10 cellular contexts compared by ENCODE assay signal in genomic region chr18:49553003-49553402, GRCh38.
"Had no signal": no experiment of that assay in that cellular context is flagged by ENCODE, and none has a peak within 500 bp of the region (broad histone marks: within the 10 kb centered on the region; RNA-seq: fewer than 3 reads in every experiment).

No MANE protein-coding gene starts in this region.

- H3K9ac ChIP-seq: GM23248 had no signal

- H2AFZ ChIP-seq: GM23248 had no signal

- ATAC-seq: HepG2, K562 had no signal

- H3K27ac ChIP-seq: GM23248, HL-60 had no signal

- FAIRE-seq: H54, HepG2, K562 had no signal

- DNase-seq: GM23248, GOT3, H9, HCEC 1CT, IMR-90, KG1 had no signal

- H3K4me3 ChIP-seq: GM23248, K562 had no signal
